ENCODE assay signal across 24 cellular contexts in the genomic region with DNA sequence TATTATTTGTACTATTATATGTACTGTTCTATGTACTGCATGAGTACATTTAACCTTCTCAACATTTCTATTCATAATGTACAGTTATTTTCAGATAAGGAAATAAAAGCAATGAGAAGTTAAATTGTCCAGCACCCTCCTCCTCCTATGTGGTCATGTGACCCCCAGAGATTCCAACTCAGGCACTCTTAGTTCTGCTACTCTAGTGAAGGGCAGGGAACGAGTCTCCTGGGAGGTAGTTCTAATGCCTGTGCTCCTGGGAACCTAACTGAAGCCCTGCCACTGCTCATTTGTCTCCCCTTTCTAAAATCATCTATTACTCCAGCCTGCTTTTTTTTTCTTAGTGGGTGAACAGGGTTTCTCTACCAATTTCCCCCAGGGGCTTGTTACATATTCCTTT.
"Had no signal": no experiment of that assay in that cellular context is flagged by ENCODE, and none has a peak within 500 bp of the region (broad histone marks: within the 10 kb centered on the region; RNA-seq: fewer than 3 reads in every experiment).

No MANE protein-coding gene starts in this region.

- H3K9me3 ChIP-seq: esophagus muscularis mucosa, gastrocnemius medialis, lower lobe of right lung, stomach, suprapubic skin, transverse colon had no signal

- H3K4me3 ChIP-seq: coronary artery, esophagus muscularis mucosa, gastrocnemius medialis, lower lobe of right lung, stomach, suprapubic skin, transverse colon had no signal

- H3K27me3 ChIP-seq: esophagus muscularis mucosa, gastrocnemius medialis, stomach, suprapubic skin, transverse colon had no signal

- DNase-seq: activated CD4-positive, alpha-beta memory T cell treated with anti-CD3 and anti-CD28 coated beads for 36 hours; activated CD4-positive, alpha-beta T cell treated with anti-CD3 and anti-CD28 coated beads for 48 hours; activated CD4-positive, CD25-positive, alpha-beta regulatory T cell; activated effector memory CD4-positive, alpha-beta T cell treated with Interleukin-2 at 50 U/mL for 16 hours; activated naive CD4-positive, alpha-beta T cell treated with anti-CD3 and anti-CD28 coated beads for 36 hours; activated naive CD8-positive, alpha-beta T cell treated with anti-CD3 and anti-CD28 coated beads, Interleukin-2, amount 10 ng/mL, durations not matched to agents 7 days and 5 days; activated T-cell treated with anti-CD3 and anti-CD28 coated beads, Interleukin-2, amount 50 U/mL, for 72 hours; amniotic stem cell; cerebellar nuclear complex; gastrocnemius medialis; head of caudate nucleus; left colon; lower lobe of right lung; naive B cell; retina; stimulated activated CD4-positive, alpha-beta T cell treated with anti-CD3 and anti-CD28 coated beads, Interleukin-2, amount 100 ng/mL, for 24 hours; stomach; T1000; transverse colon had no signal

- FAIRE-seq: bronchial epithelial cell, keratinocyte had no signal

- H3K36me3 ChIP-seq: esophagus muscularis mucosa, gastrocnemius medialis, lower lobe of right lung, stomach, suprapubic skin, transverse colon had no signal

- H3K4me1 ChIP-seq: esophagus muscularis mucosa, gastrocnemius medialis, lower lobe of right lung, stomach, suprapubic skin, transverse colon had no signal

- H3K27ac ChIP-seq: coronary artery, esophagus muscularis mucosa, lower lobe of right lung, stomach, suprapubic skin, transverse colon had no signal
